In the genomic region with DNA sequence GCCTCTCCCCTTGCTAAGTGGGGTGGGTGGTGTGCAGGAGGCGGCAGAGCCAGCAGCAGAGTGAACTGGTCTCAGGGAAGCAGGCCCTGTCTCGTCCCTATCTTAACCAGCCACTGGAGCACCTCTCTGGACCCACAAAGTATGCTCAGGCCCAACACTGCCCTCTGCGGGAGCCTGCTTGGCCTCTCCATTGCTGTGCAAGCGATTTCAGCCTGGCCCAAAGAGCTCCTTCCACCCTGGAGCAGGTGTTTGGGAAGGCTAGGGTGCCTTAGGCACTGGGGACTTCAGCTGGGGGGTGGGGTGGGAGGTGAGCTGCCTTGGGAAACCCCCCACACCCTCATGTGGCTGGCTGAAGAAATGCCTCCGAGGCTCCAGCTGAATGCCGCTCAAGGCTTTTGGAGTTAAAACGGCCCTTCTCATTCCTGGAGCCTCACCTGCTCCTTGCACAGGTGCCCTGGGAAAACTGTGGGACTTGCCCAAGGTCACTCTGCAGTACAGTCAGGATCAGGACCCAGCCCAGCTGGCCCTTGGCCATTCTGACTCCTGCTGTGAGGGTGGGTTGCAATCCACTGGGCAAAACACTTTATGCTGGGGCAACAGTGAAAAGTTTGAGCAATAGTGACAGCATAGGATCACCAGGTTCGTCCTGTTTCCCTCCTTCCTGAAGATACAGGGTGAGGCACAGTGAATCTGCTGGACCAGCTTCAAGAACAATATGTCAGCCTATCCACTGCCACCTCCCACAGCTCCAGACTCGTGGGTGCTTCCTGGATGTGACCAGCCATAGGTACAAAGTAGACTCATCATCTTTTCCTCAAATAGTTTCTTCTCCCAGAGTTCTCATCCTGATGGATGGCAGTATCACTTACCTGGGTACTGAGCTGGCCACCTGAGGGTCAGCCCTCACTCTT, we compare ENCODE assay signal across 1 cellular context.
TF ChIP-seq lines count a peak whose summit lies in the region.

No MANE protein-coding gene starts in this region.

TF ChIP-seq in H1, 55 proteins besides CTCF, POLR2A, EP300 and RAD21 (continued from another document):
- no peak for TF ChIP-seq FOSL1 (IDR thresholded peaks at IDR 0.05; ENCODE audit: insufficient read depth, low read depth, low read length)
- TF ChIP-seq PHF8 (conservative IDR thresholded peaks at IDR 0.05; ENCODE audit: low read depth, low read length): no peak
- no peak for TF ChIP-seq SIX5 (IDR thresholded peaks at IDR 0.05; ENCODE audit: low read depth, low read length)
- 0 out of 2 replicates have a peak, but pooled peaks have one; percentile 42 for TF ChIP-seq YY1 (IDR thresholded peaks at IDR 0.05; ENCODE audit: low read depth, low read length)
- no peak for TF ChIP-seq RFX5 (IDR thresholded peaks at IDR 0.05; ENCODE audit: borderline replicate concordance, low read depth, low read length)
- TF ChIP-seq RNF2 (IDR thresholded peaks at IDR 0.05; ENCODE audit: borderline replicate concordance, low read depth, low read length, missing control alignments, poor library complexity, severe bottlenecking): no peak
- TF ChIP-seq, protein P1, sequence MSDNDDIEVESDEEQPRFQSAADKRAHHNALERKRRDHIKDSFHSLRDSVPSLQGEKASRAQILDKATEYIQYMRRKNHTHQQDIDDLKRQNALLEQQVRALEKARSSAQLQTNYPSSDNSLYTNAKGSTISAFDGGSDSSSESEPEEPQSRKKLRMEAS (IDR thresholded peaks at IDR 0.05): 0 out of 2 replicates have a peak, but pooled peaks have one; percentile 20
- TF ChIP-seq KDM1A (IDR thresholded peaks at IDR 0.05; ENCODE audit: borderline replicate concordance, low read length): no peak
- TF ChIP-seq CHD1 (IDR thresholded peaks at IDR 0.05; ENCODE audit: low read depth, low read length): no peak
- no peak for TF ChIP-seq CBX5 (IDR thresholded peaks at IDR 0.05; ENCODE audit: low read depth, low read length)
- TF ChIP-seq, protein P2, sequence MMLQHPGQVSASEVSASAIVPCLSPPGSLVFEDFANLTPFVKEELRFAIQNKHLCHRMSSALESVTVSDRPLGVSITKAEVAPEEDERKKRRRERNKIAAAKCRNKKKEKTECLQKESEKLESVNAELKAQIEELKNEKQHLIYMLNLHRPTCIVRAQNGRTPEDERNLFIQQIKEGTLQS (IDR thresholded peaks at IDR 0.05; ENCODE audit: insufficient read depth, low read depth, low read length): no peak
- 0 out of 2 replicates have a peak, but pooled peaks have one; percentile 38 for TF ChIP-seq TCF12 (IDR thresholded peaks at IDR 0.05; ENCODE audit: low read depth, low read length)
- TF ChIP-seq GABPA (IDR thresholded peaks at IDR 0.05; ENCODE audit: borderline replicate concordance, insufficient read depth, low read length): peak; percentile 75; the same call in 1 of the 2 replicates
- peak; percentile 32; the same call in 1 of the 2 replicates for TF ChIP-seq JUND (IDR thresholded peaks at IDR 0.05; ENCODE audit: low read length)
- TF ChIP-seq CTBP2 (IDR thresholded peaks at IDR 0.05; ENCODE audit: borderline replicate concordance, insufficient read depth, insufficient read length, low read length): no peak
- no peak for TF ChIP-seq CHD2 (IDR thresholded peaks at IDR 0.05; ENCODE audit: low read length)
- no peak; a peak in 1 of 4 replicates for TF ChIP-seq HDAC2 (IDR thresholded peaks at IDR 0.05; ENCODE audit: borderline replicate concordance in 1 of 2, low read depth in 2 of 2, low read length in 2 of 2)
- no peak for TF ChIP-seq CBX8 (IDR thresholded peaks at IDR 0.05; ENCODE audit: borderline replicate concordance, low read depth, low read length)
- TF ChIP-seq SIN3A (conservative IDR thresholded peaks at IDR 0.05 in 1 of 2, IDR thresholded peaks at IDR 0.05 in 1 of 2; ENCODE audit: low read depth in 1 of 2, low read length in 2 of 2): no peak
- no peak for TF ChIP-seq TEAD4 (IDR thresholded peaks at IDR 0.05; ENCODE audit: low read depth, low read length)
- TF ChIP-seq, protein P3, sequence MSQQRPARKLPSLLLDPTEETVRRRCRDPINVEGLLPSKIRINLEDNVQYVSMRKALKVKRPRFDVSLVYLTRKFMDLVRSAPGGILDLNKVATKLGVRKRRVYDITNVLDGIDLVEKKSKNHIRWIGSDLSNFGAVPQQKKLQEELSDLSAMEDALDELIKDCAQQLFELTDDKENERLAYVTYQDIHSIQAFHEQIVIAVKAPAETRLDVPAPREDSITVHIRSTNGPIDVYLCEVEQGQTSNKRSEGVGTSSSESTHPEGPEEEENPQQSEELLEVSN (IDR thresholded peaks at IDR 0.05): no peak
- no peak for TF ChIP-seq KDM4A (IDR thresholded peaks at IDR 0.05; ENCODE audit: low read depth, low read length, severe bottlenecking)
- no peak for TF ChIP-seq BRCA1 (IDR thresholded peaks at IDR 0.05; ENCODE audit: low read depth, low read length)
- no peak for TF ChIP-seq POU5F1 (IDR thresholded peaks at IDR 0.05; ENCODE audit: low read depth, low read length)
- TF ChIP-seq POLR2AphosphoS5 (IDR thresholded peaks at IDR 0.05; ENCODE audit: low read depth, low read length): no peak
TF ChIP-seq in H1: peak in this region for 6.
